In genomic region chr12:54413284-54414190, GRCh38 we compare ENCODE assay signal across 8 cellular contexts. TPM values are rescaled to one million over a fixed set of nuclear protein-coding genes. Genes with fewer than 3 reads are reported as not detected.
DNase-seq lines count a peak whose midpoint lies in the region; ATAC-seq and TF ChIP-seq lines count a peak whose summit lies in the region.

No MANE protein-coding gene starts in this region.

- peaks cover 13% of the 10 kb centered on the region for H3K4me1 ChIP-seq in OCI-LY3 (ENCODE audit: low read length)

- H3K4me3 Mint-ChIP-seq in activated T-helper 1 cell treated with anti-CD3 and anti-CD28 coated beads, Interleukin-12 subunit alpha, Interleukin-12 subunit beta, Interleukin-2, Interleukin-4 antibody, amounts not matched to agents 30 ng/mL and 10 ng/mL and 1 ng/mL, durations not matched to agents 14 hours and 24 hours and 36 hours = peak overlapping the region; percentile 79

- H3K4me1 Mint-ChIP-seq in activated T-helper 1 cell treated with anti-CD3 and anti-CD28 coated beads, Interleukin-12 subunit alpha, Interleukin-12 subunit beta, Interleukin-2, Interleukin-4 antibody, amounts not matched to agents 30 ng/mL and 10 ng/mL and 1 ng/mL, durations not matched to agents 14 hours and 24 hours and 36 hours (ENCODE audit: low read depth) = peaks cover 65% of the 10 kb centered on the region

- H3K27me3 ChIP-seq in OCI-LY3 (ENCODE audit: low read depth, low read length) (no peaks in the 10 kb centered on the region), WERI-Rb-1 (ENCODE audit: insufficient read depth, low read depth, severe bottlenecking) (no peaks in the 10 kb centered on the region)

- peak overlapping the region; percentile 69 for H3K4me2 ChIP-seq in OCI-LY3 (ENCODE audit: low read length)

- peak overlapping the region; percentile 94 for H2AFZ ChIP-seq in OCI-LY3 (ENCODE audit: low read depth, low read length)

- peak; percentile 60 for DNase-seq in GM13976 (ENCODE audit: low spot score)
- peak; percentile 75 for DNase-seq in activated T-helper 1 cell treated with anti-CD3 and anti-CD28 coated beads, Interleukin-12 subunit alpha, Interleukin-12 subunit beta, Interleukin-2, Interleukin-4 antibody, amounts not matched to agents 30 ng/mL and 10 ng/mL and 1 ng/mL, durations not matched to agents 14 hours and 24 hours and 36 hours (ENCODE audit: low spot score)
- DNase-seq in left ventricle myocardium superior = peak; percentile 68
- peak in 2 of 3 experiments; percentile 45 to 66 for DNase-seq in stimulated activated CD4-positive, alpha-beta T cell treated with anti-CD3 and anti-CD28 coated beads, TNF-alpha, amount 100 ng/mL, for 4 hours (ENCODE audit: low read depth in 3 of 3)
- DNase-seq in NCI-H69 (lab: John Stamatoyannopoulos, UW) = no peak
- no peak for DNase-seq in DMS53 (lab: John Stamatoyannopoulos, UW)
- no peak for DNase-seq in WERI-Rb-1

- in situ Hi-C loops in GM13976 (cut with MboI; ENCODE audit: low sequenced_read_pairs, unreplicated experiment) = no loop called here

- H4K20me1 ChIP-seq in OCI-LY3 (ENCODE audit: insufficient read depth, low read length) = no peaks in the 10 kb centered on the region

- peak; percentile 28 for ATAC-seq in left ventricle myocardium superior

- peaks cover 8% of the 10 kb centered on the region for H3K36me3 Mint-ChIP-seq in activated T-helper 1 cell treated with anti-CD3 and anti-CD28 coated beads, Interleukin-12 subunit alpha, Interleukin-12 subunit beta, Interleukin-2, Interleukin-4 antibody, amounts not matched to agents 30 ng/mL and 10 ng/mL and 1 ng/mL, durations not matched to agents 14 hours and 24 hours and 36 hours (ENCODE audit: low read depth)

- peak overlapping the region; percentile 87 for H3K27ac Mint-ChIP-seq in activated T-helper 1 cell treated with anti-CD3 and anti-CD28 coated beads, Interleukin-12 subunit alpha, Interleukin-12 subunit beta, Interleukin-2, Interleukin-4 antibody, amounts not matched to agents 30 ng/mL and 10 ng/mL and 1 ng/mL, durations not matched to agents 14 hours and 24 hours and 36 hours

- H3K9ac ChIP-seq in OCI-LY3 (ENCODE audit: low read length) = peak overlapping the region; percentile 22; the same call in 1 of the 2 replicates

- TF ChIP-seq CTCF in GM13976 (IDR thresholded peaks at IDR 0.05; ENCODE audit: borderline replicate concordance, control extremely low read depth, extremely low read depth, insufficient read depth, missing control alignments) = no peak
- TF ChIP-seq CTCF in OCI-LY3 (IDR thresholded peaks at IDR 0.05; ENCODE audit: low read depth, low read length) = no peak
- no peak for TF ChIP-seq CTCF in WERI-Rb-1 (IDR thresholded peaks at IDR 0.05; ENCODE audit: low read depth, low read length)

- no peaks in the 10 kb centered on the region for H3K9me3 Mint-ChIP-seq in activated T-helper 1 cell treated with anti-CD3 and anti-CD28 coated beads, Interleukin-12 subunit alpha, Interleukin-12 subunit beta, Interleukin-2, Interleukin-4 antibody, amounts not matched to agents 30 ng/mL and 10 ng/mL and 1 ng/mL, durations not matched to agents 14 hours and 24 hours and 36 hours

- no peaks in the 10 kb centered on the region for H3K27me3 Mint-ChIP-seq in activated T-helper 1 cell treated with anti-CD3 and anti-CD28 coated beads, Interleukin-12 subunit alpha, Interleukin-12 subunit beta, Interleukin-2, Interleukin-4 antibody, amounts not matched to agents 30 ng/mL and 10 ng/mL and 1 ng/mL, durations not matched to agents 14 hours and 24 hours and 36 hours (ENCODE audit: insufficient read depth)

- H3K36me3 ChIP-seq in OCI-LY3 (replicated peaks; ENCODE audit: low read depth, low read length) (no peaks in the 10 kb centered on the region), WERI-Rb-1 (peaks cover 7% of the 10 kb centered on the region; the same call in 1 of the 2 replicates)

- no peaks in the 10 kb centered on the region for H3K79me2 ChIP-seq in OCI-LY3 (ENCODE audit: low read length)

- H3K4me3 ChIP-seq in OCI-LY3 (ENCODE audit: low read length) = peak overlapping the region; percentile 41
- no peak overlapping the region for H3K4me3 ChIP-seq in WERI-Rb-1 (ENCODE audit: low read depth, low read length)

- H3K9me3 ChIP-seq in OCI-LY3 (ENCODE audit: insufficient read depth, low read length) (no peaks in the 10 kb centered on the region), WERI-Rb-1 (ENCODE audit: severe bottlenecking) (no peaks in the 10 kb centered on the region)

- intact Hi-C loops in activated T-helper 1 cell treated with anti-CD3 and anti-CD28 coated beads, Interleukin-12 subunit alpha, Interleukin-12 subunit beta, Interleukin-2, Interleukin-4 antibody, amounts not matched to agents 30 ng/mL and 10 ng/mL and 1 ng/mL, durations not matched to agents 14 hours and 24 hours and 36 hours (cut with micrococcal nuclease) = loop anchor here (1.0 to 10.0 kb wide), 4 partner anchors 8 to 571 kb away; partner anchors contain the start of gene TESPA1
- intact Hi-C loops in left ventricle myocardium superior (cut with micrococcal nuclease) = no loop called here

- H3K27ac ChIP-seq in OCI-LY3 (ENCODE audit: low read length) = no peak overlapping the region
- H3K27ac ChIP-seq in WERI-Rb-1 = no peak overlapping the region

RNA-seq across cellular contexts. Expression of gene ITGA5, which starts 5.5 kb away (rescaled TPM):
- total RNA-seq in activated T-helper 1 cell treated with anti-CD3 and anti-CD28 coated beads, Interleukin-12 subunit alpha, Interleukin-12 subunit beta, Interleukin-2, Interleukin-4 antibody, amounts not matched to agents 30 ng/mL and 10 ng/mL and 1 ng/mL, durations not matched to agents 14 hours and 24 hours and 36 hours = 31.2 and 31.6 TPM in 2 replicates
- 44.1 TPM for total RNA-seq in left ventricle myocardium superior

RNA-seq across cellular contexts. Expression of gene ZNF385A, which starts 29.0 kb away (rescaled TPM):
- total RNA-seq in activated T-helper 1 cell treated with anti-CD3 and anti-CD28 coated beads, Interleukin-12 subunit alpha, Interleukin-12 subunit beta, Interleukin-2, Interleukin-4 antibody, amounts not matched to agents 30 ng/mL and 10 ng/mL and 1 ng/mL, durations not matched to agents 14 hours and 24 hours and 36 hours = 0.99 and 1.3 TPM in 2 replicates
- 7.7 TPM for total RNA-seq in left ventricle myocardium superior

RNA-seq across cellular contexts. Expression of gene GPR84, which starts 49.3 kb away (rescaled TPM):
- 2.3 and 2.4 TPM in 2 replicates for total RNA-seq in activated T-helper 1 cell treated with anti-CD3 and anti-CD28 coated beads, Interleukin-12 subunit alpha, Interleukin-12 subunit beta, Interleukin-2, Interleukin-4 antibody, amounts not matched to agents 30 ng/mL and 10 ng/mL and 1 ng/mL, durations not matched to agents 14 hours and 24 hours and 36 hours
- not detected for total RNA-seq in left ventricle myocardium superior

RNA-seq across cellular contexts. Expression of gene GTSF1, which starts 59.9 kb away (rescaled TPM):
- 3.9 and 4.4 TPM in 2 replicates for total RNA-seq in activated T-helper 1 cell treated with anti-CD3 and anti-CD28 coated beads, Interleukin-12 subunit alpha, Interleukin-12 subunit beta, Interleukin-2, Interleukin-4 antibody, amounts not matched to agents 30 ng/mL and 10 ng/mL and 1 ng/mL, durations not matched to agents 14 hours and 24 hours and 36 hours
- not detected for total RNA-seq in left ventricle myocardium superior

Comparison
In these comparisons a context has a peak if more than half of its experiments do, and no peak if none do; other contexts are left out.
1. DNase-seq: peak in GM13976 (single experiment), activated T-helper 1 cell treated with anti-CD3 and anti-CD28 coated beads, Interleukin-12 subunit alpha, Interleukin-12 subunit beta, Interleukin-2, Interleukin-4 antibody, amounts not matched to agents 30 ng/mL and 10 ng/mL and 1 ng/mL, durations not matched to agents 14 hours and 24 hours and 36 hours (single experiment), left ventricle myocardium superior (single experiment) and stimulated activated CD4-positive, alpha-beta T cell treated with anti-CD3 and anti-CD28 coated beads, TNF-alpha, amount 100 ng/mL, for 4 hours (2 of 3); none in NCI-H69 (single experiment), DMS53 (single experiment) and WERI-Rb-1 (single experiment).